Comparison of ENCODE assay signal across 20 cellular contexts in the genomic region with DNA sequence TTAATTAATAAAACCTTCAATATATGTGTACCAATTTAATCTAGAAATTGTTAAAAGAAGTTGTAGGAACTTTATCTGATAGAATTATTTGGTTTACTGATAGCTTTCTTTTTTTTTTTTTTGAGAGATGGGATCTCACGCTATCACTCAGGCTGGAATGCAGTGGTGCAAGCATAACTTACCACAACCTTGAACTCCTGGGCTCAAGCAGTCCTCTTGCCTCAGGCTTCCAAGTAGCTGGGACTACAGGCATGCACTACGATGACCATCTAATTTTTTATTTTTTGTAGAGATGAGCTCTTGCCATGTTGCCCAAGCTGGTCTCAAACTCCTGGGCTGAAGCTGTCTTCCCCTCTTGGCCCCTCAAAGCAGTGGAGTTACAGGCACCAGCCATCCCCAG.
DNase-seq lines count a peak whose midpoint lies in the region; ATAC-seq, FAIRE-seq and TF ChIP-seq lines count a peak whose summit lies in the region.
"Had no signal": no experiment of that assay in that cellular context is flagged by ENCODE, and none has a peak within 500 bp of the region (broad histone marks: within the 10 kb centered on the region; RNA-seq: fewer than 3 reads in every experiment).

No MANE protein-coding gene starts in this region.

- H3K23ac ChIP-seq in mesenchymal stem cell (ENCODE audit: low read length in 2 of 2) = no peak overlapping the region

- no peaks in the 10 kb centered on the region for H3K4me1 Mint-ChIP-seq in HFFc6 (ENCODE audit: low read depth)
- peaks cover 7% of the 10 kb centered on the region for H3K4me1 Mint-ChIP-seq in astrocyte (ENCODE audit: low read depth, unreplicated experiment)
- peaks cover 3% of the 10 kb centered on the region for H3K4me1 Mint-ChIP-seq in CD4-positive, alpha-beta T cell (ENCODE audit: low read depth)

- H3K27ac ChIP-seq in AG04450 (ENCODE audit: low read depth, low read length) (no peak overlapping the region), astrocyte (ENCODE audit: low read depth, low read length) (no peak overlapping the region), mesenchymal stem cell (ENCODE audit: low read length, poor library complexity, severe bottlenecking) (no peak overlapping the region), foreskin keratinocyte (no peak overlapping the region)
- H3K27ac ChIP-seq in CD4-positive, alpha-beta T cell (ENCODE audit: low read depth, low read length) = no peak overlapping the region

- H3K27me3 Mint-ChIP-seq in HFFc6 (ENCODE audit: insufficient read depth) = no peaks in the 10 kb centered on the region
- no peaks in the 10 kb centered on the region for H3K27me3 Mint-ChIP-seq in astrocyte (ENCODE audit: low read depth, unreplicated experiment)
- H3K27me3 Mint-ChIP-seq in CD4-positive, alpha-beta T cell = no peaks in the 10 kb centered on the region
- H3K27me3 Mint-ChIP-seq: CD4-positive, CD25-positive, alpha-beta regulatory T cell; IgD-negative memory B cell had no signal

- H3K4me2 ChIP-seq in astrocyte (ENCODE audit: low read length) (no peak overlapping the region), mesenchymal stem cell (ENCODE audit: low read length, poor library complexity, severe bottlenecking) (no peak overlapping the region)
- H3K4me2 ChIP-seq: SK-N-SH had no signal

- no peak for ATAC-seq in CD4-positive, alpha-beta T cell (ENCODE audit: poor library complexity)
- ATAC-seq in GM18505 (IDR thresholded peaks at IDR 0.05; ENCODE audit: unreplicated experiment) (no peak), foreskin keratinocyte (no peak)
- ATAC-seq: Panc1 had no signal

- no peak overlapping the region for H2AFZ ChIP-seq in astrocyte (ENCODE audit: low read depth, low read length)
- H2AFZ ChIP-seq in mesenchymal stem cell (ENCODE audit: low read depth, low read length) = no peak overlapping the region

- 84% methylated on average over 2 of the region's 2 CpGs for WGBS in mesenchymal stem cell

- H3K79me1 ChIP-seq in mesenchymal stem cell (replicated peaks; ENCODE audit: low read length, poor library complexity, severe bottlenecking) = peaks cover 1% of the 10 kb centered on the region

- H3K4me3 ChIP-seq in AG04450 (ENCODE audit: low read depth, low read length) (no peak overlapping the region), astrocyte (ENCODE audit: insufficient read depth, low read depth, low read length) (no peak overlapping the region), mesenchymal stem cell (ENCODE audit: insufficient read depth in 1 of 2, low read depth in 1 of 2, low read length in 2 of 2) (no peak overlapping the region)

- no peak overlapping the region for H4K8ac ChIP-seq in mesenchymal stem cell (ENCODE audit: low read length)

- no peak overlapping the region for H2BK5ac ChIP-seq in mesenchymal stem cell (ENCODE audit: low read depth, low read length, poor library complexity, severe bottlenecking)

- H2AK5ac ChIP-seq in mesenchymal stem cell (ENCODE audit: low read length, severe bottlenecking) = no peak overlapping the region

- CTCF ChIA-PET in AG04450 (lab: Charles Lee) = interaction anchor here (0.5 to 1.0 kb wide), 2 partner anchors 218 to 657 kb away, joined by 3 to 5 read pairs; no protein-coding TSS in a partner anchor
- CTCF ChIA-PET in CD4-positive, alpha-beta T cell (lab: Charles Lee) = interaction anchor here (2.4 kb wide), 1 partner anchor 657 kb away, joined by 10 read pairs; no protein-coding TSS in a partner anchor

- no peaks in the 10 kb centered on the region for H3K9me3 ChIP-seq in AG04450 (ENCODE audit: control insufficient read depth, insufficient read depth, low read length)
- no peaks in the 10 kb centered on the region for H3K9me3 ChIP-seq in astrocyte (ENCODE audit: insufficient read depth, low read depth, low read length)
- H3K9me3 ChIP-seq in mesenchymal stem cell (ENCODE audit: control insufficient read depth, low read length) = no peaks in the 10 kb centered on the region
- H3K9me3 ChIP-seq in CD4-positive, alpha-beta T cell (ENCODE audit: control insufficient read depth, low read length) = no peaks in the 10 kb centered on the region
- H3K9me3 ChIP-seq: SK-N-SH had no signal

- POLR2A ChIA-PET in AG04450 (lab: Yijun Ruan, JAX) = interaction anchor here (0.6 kb wide), 1 partner anchor 318 kb away, joined by 3 read pairs; no protein-coding TSS in a partner anchor
- POLR2A ChIA-PET in CD4-positive, alpha-beta T cell (lab: Charles Lee) = no interaction called here

- H3K4me1 ChIP-seq in astrocyte (ENCODE audit: insufficient read depth, low read length) (no peaks in the 10 kb centered on the region), mesenchymal stem cell (ENCODE audit: control insufficient read depth, insufficient read depth, low read depth, low read length) (peaks cover 2% of the 10 kb centered on the region), foreskin keratinocyte (no peaks in the 10 kb centered on the region)

- intact Hi-C loops in CD4-positive, alpha-beta T cell (cut with DNase I, micrococcal nuclease) = no loop called here

- H3K36me3 Mint-ChIP-seq in HFFc6 (ENCODE audit: low read depth) (peaks cover 19% of the 10 kb centered on the region), astrocyte (ENCODE audit: low read depth, unreplicated experiment) (peaks cover 9% of the 10 kb centered on the region)
- peaks cover 7% of the 10 kb centered on the region for H3K36me3 Mint-ChIP-seq in CD4-positive, alpha-beta T cell (ENCODE audit: low read depth)

- H3K9me3 Mint-ChIP-seq in HFFc6 = no peaks in the 10 kb centered on the region
- H3K9me3 Mint-ChIP-seq in astrocyte (ENCODE audit: unreplicated experiment) = no peaks in the 10 kb centered on the region
- no peaks in the 10 kb centered on the region for H3K9me3 Mint-ChIP-seq in CD4-positive, alpha-beta T cell
- H3K9me3 Mint-ChIP-seq: CD4-positive, CD25-positive, alpha-beta regulatory T cell; IgD-negative memory B cell had no signal

- no peak for TF ChIP-seq POLR2A in GM18505 (IDR thresholded peaks at IDR 0.05; ENCODE audit: borderline replicate concordance, extremely low read depth, insufficient read depth, insufficient read length)

- no peak for TF ChIP-seq CTCF in AG04450 (IDR thresholded peaks at IDR 0.05; ENCODE audit: low read depth, low read length)
- TF ChIP-seq CTCF in HFFc6 (IDR thresholded peaks at IDR 0.05) = no peak
- TF ChIP-seq CTCF in astrocyte (IDR thresholded peaks at IDR 0.05; ENCODE audit: insufficient read depth, low read depth, low read length) = no peak
- no peak for TF ChIP-seq CTCF in CD4-positive, alpha-beta T cell (IDR thresholded peaks at IDR 0.05)
- TF ChIP-seq CTCF in foreskin keratinocyte (conservative IDR thresholded peaks at IDR 0.05) = no peak

- no peak for FAIRE-seq in astrocyte (lab: Jason Lieb, UNC)
- FAIRE-seq: H54 had no signal

- no peak overlapping the region for H3K18ac ChIP-seq in mesenchymal stem cell (ENCODE audit: low read depth in 1 of 2, low read length in 2 of 2)

- no peak overlapping the region for H3K9ac ChIP-seq in astrocyte (ENCODE audit: low read length)
- H3K9ac ChIP-seq in mesenchymal stem cell (ENCODE audit: low read length) = no peak overlapping the region
- H3K9ac ChIP-seq: SK-N-SH had no signal

- no peak overlapping the region for H3K4ac ChIP-seq in mesenchymal stem cell (ENCODE audit: low read depth in 1 of 2, low read length in 2 of 2)

- H3K36me3 ChIP-seq in astrocyte (ENCODE audit: insufficient read depth, low read length) (no peaks in the 10 kb centered on the region), mesenchymal stem cell (ENCODE audit: control insufficient read depth in 1 of 2, insufficient read depth in 2 of 2, low read depth in 1 of 2, low read length in 2 of 2) (peaks cover 10 to 16% of the 10 kb centered on the region in 2 experiments)

- no peak overlapping the region for H4K91ac ChIP-seq in mesenchymal stem cell (ENCODE audit: low read length)

- DNase-seq in AG04450 (ENCODE audit: low read depth, low spot score) = peak; percentile 3
- peak; percentile 42 for DNase-seq in HFFc6
- DNase-seq in astrocyte (ENCODE audit: low read depth) = peak; percentile 60
- DNase-seq in mesenchymal stem cell = peak; percentile 48
- DNase-seq in NAMALWA (ENCODE audit: low spot score) = no peak
- no peak for DNase-seq in CD4-positive, alpha-beta T cell
- no peak for DNase-seq in foreskin keratinocyte
- DNase-seq: Calu3; CD4-positive, CD25-positive, alpha-beta regulatory T cell; NCI-H1105; NCI-H187; NCI-H2171 treated with DMSO at 0.1 percent for 48 hours; NCI-H510A; NCI-H82; Right ventricle myocardium superior; SK-N-SH had no signal

- H3K14ac ChIP-seq in mesenchymal stem cell (ENCODE audit: low read length in 2 of 2) = no peak overlapping the region

- H3K79me2 ChIP-seq in astrocyte (ENCODE audit: insufficient read depth, low read length) = no peaks in the 10 kb centered on the region

- H3K27me3 ChIP-seq in AG04450 (ENCODE audit: control insufficient read depth, insufficient read depth, low read length) = no peaks in the 10 kb centered on the region
- no peaks in the 10 kb centered on the region for H3K27me3 ChIP-seq in astrocyte (ENCODE audit: insufficient read depth, low read length)
- no peaks in the 10 kb centered on the region for H3K27me3 ChIP-seq in mesenchymal stem cell (ENCODE audit: control insufficient read depth in 1 of 2, insufficient read depth in 1 of 2, low read length in 2 of 2)
- H3K27me3 ChIP-seq in CD4-positive, alpha-beta T cell (ENCODE audit: control insufficient read depth, insufficient read depth, low read length) = no peaks in the 10 kb centered on the region
- no peaks in the 10 kb centered on the region for H3K27me3 ChIP-seq in foreskin keratinocyte

- no peaks in the 10 kb centered on the region for H4K20me1 ChIP-seq in astrocyte (ENCODE audit: insufficient read depth, low read length)

- H2BK12ac ChIP-seq in mesenchymal stem cell (ENCODE audit: low read length in 2 of 2) = no peak overlapping the region

- H3K4me3 Mint-ChIP-seq in HFFc6 (no peak overlapping the region), astrocyte (ENCODE audit: unreplicated experiment) (no peak overlapping the region)
- no peak overlapping the region for H3K4me3 Mint-ChIP-seq in CD4-positive, alpha-beta T cell
- H3K4me3 Mint-ChIP-seq: CD4-positive, CD25-positive, alpha-beta regulatory T cell; IgD-negative memory B cell had no signal

- H2BK15ac ChIP-seq in mesenchymal stem cell (ENCODE audit: low read depth, poor library complexity, severe bottlenecking) = no peak overlapping the region

- H3K27ac Mint-ChIP-seq in HFFc6 = no peak overlapping the region
- H3K27ac Mint-ChIP-seq in astrocyte (ENCODE audit: unreplicated experiment) = no peak overlapping the region
- H3K27ac Mint-ChIP-seq in CD4-positive, alpha-beta T cell = no peak overlapping the region
- H3K27ac Mint-ChIP-seq: CD4-positive, CD25-positive, alpha-beta regulatory T cell; IgD-negative memory B cell had no signal

- H2BK120ac ChIP-seq in mesenchymal stem cell (ENCODE audit: low read depth, low read length) = no peak overlapping the region

Comparison
In these comparisons a context has a peak if more than half of its experiments do, and no peak if none do; other contexts are left out.
1. DNase-seq: peak in AG04450 (single experiment), HFFc6 (single experiment), astrocyte (single experiment) and mesenchymal stem cell (single experiment); none in NAMALWA (single experiment), CD4-positive, alpha-beta T cell (0 of 10) and foreskin keratinocyte (0 of 2).